10 cellular contexts compared by ENCODE assay signal in the genomic region with DNA sequence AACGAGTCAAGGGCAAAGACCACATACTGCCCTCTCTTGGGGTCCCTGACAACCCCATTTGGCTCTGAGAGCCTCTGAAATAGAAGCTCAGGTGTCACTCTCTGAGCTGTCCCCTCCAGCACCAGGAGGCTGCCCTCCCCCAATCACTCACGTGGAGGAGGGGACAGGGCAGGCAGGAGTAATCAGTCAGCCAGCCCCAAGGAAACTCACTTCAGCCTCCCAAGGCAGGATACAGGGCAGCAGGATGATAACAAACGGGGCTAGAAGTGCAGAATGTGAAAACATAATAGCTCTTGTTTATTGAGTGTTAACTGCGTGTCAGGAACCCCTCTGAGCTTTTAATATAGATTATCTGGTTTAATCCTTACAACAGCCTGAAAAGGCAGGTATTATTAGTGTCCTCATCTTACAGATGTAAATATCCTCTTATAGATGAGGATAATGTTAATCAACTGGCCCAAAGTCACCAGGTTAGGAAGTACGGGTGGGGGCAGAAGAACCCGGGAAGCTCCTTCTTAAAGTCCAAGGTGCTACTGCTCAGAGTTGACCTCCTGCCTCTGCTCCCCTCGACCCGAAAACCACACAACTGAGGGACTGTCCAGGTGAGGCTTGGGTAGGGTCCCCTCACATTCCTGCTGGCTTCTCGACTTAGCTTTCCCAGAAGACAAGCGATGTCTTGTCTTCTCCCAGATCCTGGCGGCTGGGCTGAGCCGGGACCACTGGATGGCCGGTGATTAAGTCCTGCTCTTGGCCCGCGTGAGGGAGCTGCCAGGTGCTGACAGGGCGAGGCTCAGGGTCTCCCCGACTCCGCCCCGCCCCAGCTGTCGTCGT. TPM values are rescaled to one million over a fixed set of nuclear protein-coding genes. Genes with fewer than 3 reads are reported as not detected.
DNase-seq lines count a peak whose midpoint lies in the region; ATAC-seq and TF ChIP-seq lines count a peak whose summit lies in the region.
"Had no signal": no experiment of that assay in that cellular context is flagged by ENCODE, and none has a peak within 500 bp of the region (broad histone marks: within the 10 kb centered on the region; RNA-seq: fewer than 3 reads in every experiment).

No MANE protein-coding gene starts in this region.

- H2AFZ ChIP-seq in neuronal stem cell (ENCODE audit: low read length), result peak overlapping the region; percentile 92

- no peak overlapping the region for H2BK120ac ChIP-seq in neuronal stem cell (ENCODE audit: low read depth, low read length)

- H3K4me3 ChIP-seq in choroid plexus epithelial cell (ENCODE audit: low read depth, low read length) (peak overlapping the region; percentile 57), neuronal stem cell (ENCODE audit: low read length in 2 of 2) (peak overlapping the region in 1 of 2 donors; percentile 41)

- H3K27me3 ChIP-seq in neuronal stem cell (ENCODE audit: control insufficient read depth in 3 of 3, insufficient read depth in 3 of 3, low read depth in 1 of 3, low read length in 3 of 3), result peaks cover 19 to 59% (median 50%) of the 10 kb centered on the region in 3 experiments

- no peak overlapping the region for H4K8ac ChIP-seq in neuronal stem cell (ENCODE audit: low read depth, low read length)

- no peak overlapping the region for H2AK5ac ChIP-seq in neuronal stem cell (ENCODE audit: low read depth, low read length)

- no peak overlapping the region for H3K4ac ChIP-seq in neuronal stem cell (ENCODE audit: low read length)

- H3K23ac ChIP-seq in neuronal stem cell (ENCODE audit: low read depth, low read length, poor library complexity), result no peak overlapping the region

- H3K27ac ChIP-seq in neuronal stem cell (replicated peaks; ENCODE audit: low read length), result no peak overlapping the region
- H3K27ac ChIP-seq: body of pancreas had no signal

- peaks cover 2 to 8% of the 10 kb centered on the region in 2 donors for H3K36me3 ChIP-seq in neuronal stem cell (replicated peaks in 1 of 2; ENCODE audit: control insufficient read depth in 2 of 2, insufficient read depth in 2 of 2, low read length in 2 of 2)

- WGBS in neuronal stem cell (ENCODE audit: extremely low coverage in 2 of 2, insufficient read length in 2 of 2, insufficient replicate concordance in 1 of 2), 2 donors, result no CpG with 5 or more reads among the region's 21 CpGs

- no peak overlapping the region for H2BK15ac ChIP-seq in neuronal stem cell (ENCODE audit: low read length)

- no peak overlapping the region for H2BK5ac ChIP-seq in neuronal stem cell (ENCODE audit: low read length)

- no peak for TF ChIP-seq CTCF in choroid plexus epithelial cell (conservative IDR thresholded peaks at IDR 0.05; ENCODE audit: low read depth, low read length)

- H3K79me1 ChIP-seq in neuronal stem cell (ENCODE audit: low read depth, low read length), result no peaks in the 10 kb centered on the region

- H4K91ac ChIP-seq in neuronal stem cell (ENCODE audit: low read depth, low read length, poor library complexity), result no peak overlapping the region

- H3K14ac ChIP-seq in neuronal stem cell (ENCODE audit: low read length), result no peak overlapping the region

- peak; percentile 1 for ATAC-seq in GM18909 (IDR thresholded peaks at IDR 0.05; ENCODE audit: poor library complexity, unreplicated experiment)
- ATAC-seq in activated CD4-positive, CD25-positive, alpha-beta regulatory T cell treated with anti-CD3 and anti-CD28 coated beads, Interleukin-2, amount 50 U/mL, for 24 hours, result no peak

- peak; percentile 33 for DNase-seq in NCI-H82 treated with DMSO at 0.1 percent for 48 hours (lab: John Stamatoyannopoulos, UW; ENCODE audit: unreplicated experiment)
- no peak for DNase-seq in choroid plexus epithelial cell (ENCODE audit: low read depth)
- no peak for DNase-seq in neuronal stem cell (ENCODE audit: low spot score)
- no peak for DNase-seq in NCI-H526 treated with DMSO at 0.1 percent for 48 hours (lab: John Stamatoyannopoulos, UW)
- no peak for DNase-seq in SW480 (ENCODE audit: low spot score)
- DNase-seq in COR-L47 (lab: John Stamatoyannopoulos, UW), result no peak
- DNase-seq: NCI-H1048 had no signal

- peaks cover 0 to 3% of the 10 kb centered on the region in 2 donors for H3K9me3 ChIP-seq in neuronal stem cell (replicated peaks in 1 of 2; ENCODE audit: control insufficient read depth in 2 of 2, insufficient read depth in 1 of 2, low read depth in 1 of 2, low read length in 2 of 2)
- H3K9me3 ChIP-seq: body of pancreas had no signal

- no peak overlapping the region for H2BK12ac ChIP-seq in neuronal stem cell (ENCODE audit: low read length)

- no peak overlapping the region for H3K9ac ChIP-seq in neuronal stem cell (ENCODE audit: low read depth, low read length, poor library complexity)

- peak overlapping the region; percentile 96 for H3K4me2 ChIP-seq in neuronal stem cell (ENCODE audit: insufficient read depth, low read length, poor library complexity, severe bottlenecking)

- H3K4me1 ChIP-seq in neuronal stem cell (ENCODE audit: control insufficient read depth in 2 of 2, insufficient read depth in 1 of 2, low read depth in 1 of 2, low read length in 2 of 2), result peaks cover 15 to 32% of the 10 kb centered on the region in 2 donors

- peak overlapping the region; percentile 78 for H3K18ac ChIP-seq in neuronal stem cell (ENCODE audit: low read length)

RNA-seq across cellular contexts. Expression of a gene that starts 2.7 kb away (rescaled TPM):
- 0.10 TPM for polyA plus RNA-seq in neuronal stem cell (2013, experiment 1 of 2)
- 0.15 TPM for polyA plus RNA-seq in neuronal stem cell (2013, experiment 2 of 2)

RNA-seq across cellular contexts. Expression of a gene that starts 7.4 kb away (rescaled TPM):
- 1,851 TPM for polyA plus RNA-seq in neuronal stem cell (2013, experiment 1 of 2)
- polyA plus RNA-seq in neuronal stem cell (2013, experiment 2 of 2), result 1,853 TPM

RNA-seq across cellular contexts. Expression of a gene that starts 41.6 kb away (rescaled TPM):
- polyA plus RNA-seq in neuronal stem cell (2013, experiment 1 of 2), result 33.3 TPM
- polyA plus RNA-seq in neuronal stem cell (2013, experiment 2 of 2), result 32.3 TPM
